Comparison of ENCODE assay signal across 33 cellular contexts in genomic region chr1:17401841-17402240, GRCh38. TPM values are rescaled to one million over a fixed set of nuclear protein-coding genes. Genes with fewer than 3 reads are reported as not detected.
"Had no signal": no experiment of that assay in that cellular context is flagged by ENCODE, and none has a peak within 500 bp of the region (broad histone marks: within the 10 kb centered on the region; RNA-seq: fewer than 3 reads in every experiment).

No MANE protein-coding gene starts in this region.

- H3K9me3 ChIP-seq: adrenal gland, body of pancreas, esophagus muscularis mucosa, gastrocnemius medialis, heart left ventricle had no signal

- ATAC-seq: activated naive CD8-positive, alpha-beta T cell treated with anti-CD3 and anti-CD28 coated beads, Interleukin-2, amount 50 U/mL, for 24 hours; body of pancreas; effector memory CD8-positive, alpha-beta T cell; foreskin keratinocyte; gastrocnemius medialis; heart left ventricle; WTC11 had no signal

- H3K4me3 ChIP-seq: adrenal gland, body of pancreas, esophagus muscularis mucosa, gastrocnemius medialis, heart left ventricle had no signal

- DNase-seq: activated CD4-positive, alpha-beta memory T cell treated with anti-CD3 and anti-CD28 coated beads, Interleukin-2, amount 10 ng/mL, durations not matched to agents 7 days and 5 days; activated CD4-positive, alpha-beta T cell treated with anti-CD3 and anti-CD28 coated beads for 1 hour; activated CD4-positive, alpha-beta T cell treated with anti-CD3 and anti-CD28 coated beads for 4 hours; activated CD4-positive, alpha-beta T cell treated with anti-CD3 and anti-CD28 coated beads, Interleukin-2, amount 10 ng/mL, durations not matched to agents 7 days and 5 days; activated CD4-positive, alpha-beta T cell treated with anti-CD3 and anti-CD28 coated beads, Interleukin-2, amount 50 U/mL, for 4 hours; activated CD8-positive, alpha-beta memory T cell treated with anti-CD3 and anti-CD28 coated beads, Interleukin-2, amount 50 U/mL, for 48 hours; activated effector memory CD4-positive, alpha-beta T cell treated with anti-CD3 and anti-CD28 coated beads, Interleukin-2, amount 50 U/mL, for 16 hours; activated naive CD4-positive, alpha-beta T cell treated with anti-CD3 and anti-CD28 coated beads for 36 hours; activated naive CD8-positive, alpha-beta T cell treated with anti-CD3 and anti-CD28 coated beads for 36 hours; activated naive CD8-positive, alpha-beta T cell treated with anti-CD3 and anti-CD28 coated beads, Interleukin-2, amount 50 U/mL, for 24 hours; activated T-cell treated with anti-CD3 and anti-CD28 coated beads for 4 hours; activated T-cell treated with anti-CD3 and anti-CD28 coated beads, Interleukin-2, amount 50 U/mL, for 24 hours; adrenal gland; amygdala; aorta; body of pancreas; caudate nucleus; cortex of kidney; dermis blood vessel endothelial cell; effector CD4-positive, alpha-beta T cell; effector memory CD8-positive, alpha-beta T cell; erythroblast; foreskin keratinocyte; gastrocnemius medialis; glutamatergic neuron; heart left ventricle; T-helper 2 cell had no signal

- H3K4me1 ChIP-seq: adrenal gland, body of pancreas, heart left ventricle had no signal

- H3K36me3 ChIP-seq: adrenal gland, esophagus muscularis mucosa, gastrocnemius medialis, heart left ventricle had no signal

- H3K27me3 ChIP-seq: adrenal gland, body of pancreas, esophagus muscularis mucosa, foreskin keratinocyte, gastrocnemius medialis, heart left ventricle had no signal

- H3K27ac ChIP-seq: adrenal gland, body of pancreas, esophagus muscularis mucosa, foreskin keratinocyte, gastrocnemius medialis, heart left ventricle had no signal

RNA-seq across cellular contexts. Expression of gene PADI6, which starts 29.8 kb away (rescaled TPM):
- total RNA-seq: activated naive CD4-positive, alpha-beta T cell treated with anti-CD3 and anti-CD28 coated beads for 36 hours; activated naive CD8-positive, alpha-beta T cell treated with anti-CD3 and anti-CD28 coated beads for 36 hours; activated T-helper 1 cell treated with anti-CD3 and anti-CD28 coated beads, Interleukin-12 subunit alpha, Interleukin-12 subunit beta, Interleukin-2, Interleukin-4 antibody, amounts not matched to agents 30 ng/mL and 10 ng/mL and 1 ng/mL, durations not matched to agents 14 hours and 24 hours and 36 hours; activated T-helper 2 cell treated with anti-CD3 and anti-CD28 coated beads, Interferon-gamma antibody, Interleukin-2, Interleukin-4, amounts not matched to agents 10 μg/mL and 5 μg/mL and 100 μg/mL, durations not matched to agents 14 hours and 24 hours and 36 hours; adrenal gland; aorta; body of pancreas; chondrocyte; dermis blood vessel endothelial cell; esophagus muscularis mucosa; foreskin keratinocyte; gastrocnemius medialis; heart left ventricle; T-helper 1 cell treated with Interleukin-12 subunit alpha and Interleukin-12 subunit beta and Interleukin-4 antibody, amounts not matched to agents 30 ng/mL and 1 ng/mL, for 36 hours; WTC11 had no signal
- polyA plus RNA-seq: adrenal gland, aorta, foreskin keratinocyte, heart left ventricle had no signal
